In the genomic region with DNA sequence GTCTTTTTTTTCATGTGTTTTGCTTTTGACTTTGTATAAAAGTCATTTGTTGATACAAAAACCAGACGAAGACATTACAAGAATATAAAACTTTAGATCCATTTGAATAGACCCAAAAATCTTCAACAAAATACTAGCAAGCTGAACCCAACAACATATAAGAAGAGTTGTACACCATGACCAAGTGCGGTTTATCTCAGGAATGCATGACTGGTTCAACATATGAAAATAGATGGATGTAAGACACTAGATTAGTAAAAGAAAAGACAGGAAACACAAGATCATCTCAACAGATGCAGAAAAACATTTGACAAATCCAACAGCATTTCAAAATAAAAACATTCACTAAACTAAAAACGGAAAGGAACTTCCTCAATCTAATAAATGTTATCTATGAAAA, we compare ENCODE assay signal across 19 cellular contexts.
"Had no signal": no experiment of that assay in that cellular context is flagged by ENCODE, and none has a peak within 500 bp of the region (broad histone marks: within the 10 kb centered on the region; RNA-seq: fewer than 3 reads in every experiment).

No MANE protein-coding gene starts in this region.

- H3K4me3 Mint-ChIP-seq: activated CD4-positive, alpha-beta memory T cell treated with anti-CD3 and anti-CD28 coated beads, Interleukin-2, amount 10 ng/mL, durations not matched to agents 7 days and 5 days; activated CD4-positive, alpha-beta T cell treated with anti-CD3 and anti-CD28 coated beads, Interleukin-2, amount 10 ng/mL, durations not matched to agents 24 days and 14 days; activated naive CD4-positive, alpha-beta T cell treated with anti-CD3 and anti-CD28 coated beads, Interleukin-2, amount 10 ng/mL, durations not matched to agents 7 days and 5 days; activated T-cell treated with anti-CD3 and anti-CD28 coated beads, Interleukin-2, amount 50 U/mL, for 72 hours; immature natural killer cell; nephron had no signal

- H3K27ac Mint-ChIP-seq: activated CD4-positive, alpha-beta memory T cell treated with anti-CD3 and anti-CD28 coated beads, Interleukin-2, amount 10 ng/mL, durations not matched to agents 7 days and 5 days; activated CD4-positive, alpha-beta T cell treated with anti-CD3 and anti-CD28 coated beads, Interleukin-2, amount 10 ng/mL, durations not matched to agents 24 days and 14 days; activated naive CD4-positive, alpha-beta T cell treated with anti-CD3 and anti-CD28 coated beads, Interleukin-2, amount 10 ng/mL, durations not matched to agents 7 days and 5 days; activated T-cell treated with anti-CD3 and anti-CD28 coated beads, Interleukin-2, amount 50 U/mL, for 72 hours; immature natural killer cell had no signal

- ATAC-seq: activated CD4-positive, CD25-positive, alpha-beta regulatory T cell treated with anti-CD3 and anti-CD28 coated beads, Interleukin-2, amount 50 U/mL, for 24 hours; activated T-cell treated with anti-CD3 and anti-CD28 coated beads, Interleukin-2, amount 50 U/mL, for 72 hours; left lung; psoas muscle had no signal

- DNase-seq: activated CD4-positive, alpha-beta memory T cell treated with anti-CD3 and anti-CD28 coated beads, Interleukin-2, amount 10 ng/mL, durations not matched to agents 7 days and 5 days; activated CD4-positive, alpha-beta T cell treated with anti-CD3 and anti-CD28 coated beads, Interleukin-2, amount 10 ng/mL, durations not matched to agents 24 days and 14 days; activated effector memory CD4-positive, alpha-beta T cell treated with Interleukin-2 at 50 U/mL for 16 hours; activated naive CD4-positive, alpha-beta T cell treated with anti-CD3 and anti-CD28 coated beads, Interleukin-2, amount 10 ng/mL, durations not matched to agents 7 days and 5 days; activated T-cell treated with anti-CD3 and anti-CD28 coated beads, Interleukin-2, amount 50 U/mL, for 72 hours; dermis blood vessel endothelial cell; effector CD8-positive, alpha-beta T cell; foreskin melanocyte; immature natural killer cell; kidney glomerular epithelial cell; left lung; psoas muscle; stimulated activated CD4-positive, alpha-beta T cell treated with anti-CD3 and anti-CD28 coated beads, Interleukin-1b, Interleukin-23, amount 100 ng/mL, for 48 hours; T-helper 1 cell; testis; trophoblast cell; uterus had no signal

- H3K9me3 Mint-ChIP-seq: activated CD4-positive, alpha-beta memory T cell treated with anti-CD3 and anti-CD28 coated beads, Interleukin-2, amount 10 ng/mL, durations not matched to agents 7 days and 5 days; activated CD4-positive, alpha-beta T cell treated with anti-CD3 and anti-CD28 coated beads, Interleukin-2, amount 10 ng/mL, durations not matched to agents 24 days and 14 days; activated naive CD4-positive, alpha-beta T cell treated with anti-CD3 and anti-CD28 coated beads, Interleukin-2, amount 10 ng/mL, durations not matched to agents 7 days and 5 days; activated T-cell treated with anti-CD3 and anti-CD28 coated beads, Interleukin-2, amount 50 U/mL, for 72 hours; immature natural killer cell had no signal

- H3K36me3 Mint-ChIP-seq: activated naive CD4-positive, alpha-beta T cell treated with anti-CD3 and anti-CD28 coated beads, Interleukin-2, amount 10 ng/mL, durations not matched to agents 7 days and 5 days; immature natural killer cell had no signal

- H3K4me1 Mint-ChIP-seq: immature natural killer cell had no signal
